ENCODE assay signal across 26 cellular contexts in the genomic region with DNA sequence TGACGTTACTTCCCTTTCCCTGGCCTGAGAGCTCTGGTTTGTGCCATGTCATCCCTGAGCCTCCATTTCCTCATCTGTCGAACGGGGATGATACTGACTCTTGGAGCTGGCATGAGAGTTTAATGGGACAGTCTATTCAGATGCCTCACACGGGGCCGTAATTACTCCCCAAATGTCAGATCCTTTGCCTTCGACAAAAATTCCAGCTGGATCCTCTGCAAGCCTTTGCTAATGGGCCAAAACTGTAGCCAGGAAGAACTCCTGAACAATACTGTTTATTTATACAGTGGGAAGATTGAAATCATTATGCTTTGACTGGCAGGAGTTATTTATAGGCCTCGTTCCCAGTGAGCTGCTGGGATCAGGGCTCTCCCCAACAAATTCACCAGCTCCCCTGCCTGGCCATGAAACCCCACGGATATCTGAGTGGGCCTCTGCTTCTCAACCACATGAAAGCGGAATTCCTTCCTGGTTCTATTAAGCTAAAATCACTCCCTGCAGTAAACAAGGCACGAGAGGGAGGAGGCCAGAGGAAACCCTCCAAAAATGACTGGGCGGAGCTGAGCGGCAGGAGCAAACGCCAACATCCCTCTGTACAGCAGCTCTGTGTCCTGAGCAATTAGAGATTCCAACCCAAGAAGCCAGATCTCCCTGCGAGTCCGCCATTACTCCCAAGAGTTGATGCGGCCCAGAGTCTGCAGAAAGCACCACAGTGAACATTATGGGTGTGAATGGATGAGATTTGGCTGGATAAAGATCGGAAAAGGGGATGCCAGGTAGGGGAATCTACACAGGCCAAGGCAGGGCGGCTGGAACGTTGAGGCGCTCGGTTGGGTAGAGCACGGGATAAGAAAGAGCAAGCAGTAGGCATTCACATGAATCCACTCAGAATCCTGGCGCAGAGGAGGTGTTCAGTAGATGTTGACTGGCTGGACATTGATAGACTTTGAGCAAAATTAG.
A peak's percentile ranks its signal among the peaks of the same experiment; 100 is the strongest.
DNase-seq lines count a peak whose midpoint lies in the region; ATAC-seq and TF ChIP-seq lines count a peak whose summit lies in the region.
"Had no signal": no experiment of that assay in that cellular context is flagged by ENCODE, and none has a peak within 500 bp of the region (broad histone marks: within the 10 kb centered on the region; RNA-seq: fewer than 3 reads in every experiment).

No MANE protein-coding gene starts in this region.

- H2AFZ ChIP-seq in osteoblast (ENCODE audit: low read length): no peak overlapping the region

- H3K27me3 ChIP-seq in spleen (replicated peaks in 1 of 7) (peaks cover 0 to 3% (median 0%) of the 10 kb centered on the region in 7 donors), osteoblast (ENCODE audit: insufficient read depth, low read length) (no peaks in the 10 kb centered on the region)
- H3K27me3 ChIP-seq: adrenal gland had no signal

- no peaks in the 10 kb centered on the region for H3K79me2 ChIP-seq in osteoblast (ENCODE audit: insufficient read depth, low read length)

- TF ChIP-seq POLR2A in spleen (IDR thresholded peaks at IDR 0.05): no peak

- no peak overlapping the region for H3K4me2 ChIP-seq in osteoblast (ENCODE audit: insufficient read depth, low read length)
- H3K4me2 ChIP-seq: SK-N-SH had no signal

- H3K36me3 ChIP-seq in spleen (no peaks in the 10 kb centered on the region), osteoblast (ENCODE audit: insufficient read depth, low read length) (no peaks in the 10 kb centered on the region)
- H3K36me3 ChIP-seq: adrenal gland had no signal

- H3K4me3 ChIP-seq in spleen: no peak overlapping the region
- H3K4me3 ChIP-seq in osteoblast (ENCODE audit: insufficient read depth, low read length): no peak overlapping the region
- H3K4me3 ChIP-seq: adrenal gland, lung, mucosa of descending colon had no signal

- DNase-seq in activated CD8-positive, alpha-beta memory T cell treated with anti-CD3 and anti-CD28 coated beads, Interleukin-2, amount 50 U/mL, for 48 hours: peak; percentile 18
- DNase-seq in activated CD8-positive, alpha-beta memory T cell treated with anti-CD3 and anti-CD28 coated beads, Interleukin-2, amount 50 U/mL, for 4 hours: no peak
- peak; percentile 23 for DNase-seq in astrocyte of the hippocampus (ENCODE audit: low read depth, low spot score)
- no peak for DNase-seq in left cardiac atrium
- peak; percentile 51 for DNase-seq in spleen
- DNase-seq in pons (ENCODE audit: low spot score): no peak
- DNase-seq in osteoblast (ENCODE audit: insufficient read length, low spot score, missing footprints): no peak
- DNase-seq: 8988T; activated CD4-positive, alpha-beta T cell treated with anti-CD3 and anti-CD28 coated beads, Interleukin-2, amount 50 U/mL, for 1 hour; activated gamma-delta T cell; DMS 273 treated with DMSO at 0.1 percent for 48 hours; H9; mucosa of descending colon; NCI-H1105; NCI-H2029; NCI-H2227 treated with DMSO at 0.1 percent for 48 hours; NCI-H69; SK-N-SH; stimulated activated CD8-positive, alpha-beta memory T cell treated with anti-CD3 and anti-CD28 coated beads, Interleukin-4, amount 100 ng/mL, for 48 hours; T1000; trophoblast cell had no signal

- WGBS in spleen, 5 donors: 59 to 65% (median 62%) methylated on average over 23 of the region's 23 CpGs

- intact Hi-C loops in left cardiac atrium (cut with DNase I) (no loop called here), spleen (cut with DNase I; ENCODE audit: low total_unique reads) (no loop called here)

- peak; percentile 23 to 61 for ATAC-seq in left cardiac atrium
- ATAC-seq in GM21737 (IDR thresholded peaks at IDR 0.05; ENCODE audit: unreplicated experiment): no peak
- ATAC-seq: HepG2, mucosa of descending colon, WTC11 had no signal

- H3K9me3 ChIP-seq in spleen: no peaks in the 10 kb centered on the region
- H3K9me3 ChIP-seq in osteoblast (ENCODE audit: low read depth, low read length): no peaks in the 10 kb centered on the region
- H3K9me3 ChIP-seq: adrenal gland, mucosa of descending colon, SK-N-SH had no signal

- H3K4me1 ChIP-seq in spleen (peaks cover 0 to 7% (median 0%) of the 10 kb centered on the region in 6 donors), osteoblast (ENCODE audit: insufficient read depth, low read length) (no peaks in the 10 kb centered on the region)
- H3K4me1 ChIP-seq: adrenal gland had no signal

- H4K20me1 ChIP-seq in osteoblast (ENCODE audit: insufficient read depth, low read length): no peaks in the 10 kb centered on the region

- TF ChIP-seq CTCF in spleen (IDR thresholded peaks at IDR 0.05 in 8 of 11, conservative IDR thresholded peaks at IDR 0.05 in 3 of 11) (no peak), osteoblast (IDR thresholded peaks at IDR 0.05; ENCODE audit: extremely low read depth, low read depth, low read length) (no peak)

- H3K27ac ChIP-seq in spleen: no peak overlapping the region
- H3K27ac ChIP-seq in osteoblast (ENCODE audit: low read depth, low read length): no peak overlapping the region
- H3K27ac ChIP-seq: adrenal gland had no signal

Comparison
In these comparisons a context has a peak if more than half of its experiments do, and no peak if none do; other contexts are left out.
1. DNase-seq: peak in activated CD8-positive, alpha-beta memory T cell treated with anti-CD3 and anti-CD28 coated beads, Interleukin-2, amount 50 U/mL, for 48 hours (single experiment), astrocyte of the hippocampus (single experiment) and spleen (single experiment); none in activated CD8-positive, alpha-beta memory T cell treated with anti-CD3 and anti-CD28 coated beads, Interleukin-2, amount 50 U/mL, for 4 hours (single experiment), left cardiac atrium (single experiment), pons (single experiment) and osteoblast (single experiment).